ENCODE assay signal across 1 cellular context in genomic region chr1:26938004-26938658, GRCh38.
TF ChIP-seq lines count a peak whose summit lies in the region.

No MANE protein-coding gene starts in this region.

TF ChIP-seq in IMR-90, 13 proteins besides CTCF, POLR2A, EP300 and RAD21:
- TF ChIP-seq CEBPB (IDR thresholded peaks at IDR 0.05; ENCODE audit: low read depth, low read length) (no peak), MXI1 (IDR thresholded peaks at IDR 0.05; ENCODE audit: borderline replicate concordance, low read depth, low read length) (no peak), MAFK (IDR thresholded peaks at IDR 0.05; ENCODE audit: low read depth, low read length) (no peak), CHD1 (IDR thresholded peaks at IDR 0.05; ENCODE audit: low read depth, low read length) (no peak), MAZ (IDR thresholded peaks at IDR 0.05; ENCODE audit: borderline replicate concordance, low read depth, low read length) (no peak), BHLHE40 (IDR thresholded peaks at IDR 0.05; ENCODE audit: low read depth, low read length) (no peak), NFE2L2 (IDR thresholded peaks at IDR 0.05; ENCODE audit: low read depth, low read length) (no peak), RFX5 (IDR thresholded peaks at IDR 0.05; ENCODE audit: low read depth, low read length) (no peak), ELK1 (IDR thresholded peaks at IDR 0.05; ENCODE audit: borderline replicate concordance, low read depth, low read length) (no peak), RCOR1 (IDR thresholded peaks at IDR 0.05; ENCODE audit: insufficient replicate concordance, low read length) (no peak), USF2 (IDR thresholded peaks at IDR 0.05; ENCODE audit: low read depth, low read length) (no peak), FOS (IDR thresholded peaks at IDR 0.05; ENCODE audit: low read depth, low read length) (no peak)
